Comparison of ENCODE assay signal across 8 cellular contexts in genomic region chr17:35373984-35374765, GRCh38. TPM values are rescaled to one million over a fixed set of nuclear protein-coding genes. Genes with fewer than 3 reads are reported as not detected.
DNase-seq lines count a peak whose midpoint lies in the region; ATAC-seq lines count a peak whose summit lies in the region.

No MANE protein-coding gene starts in this region.

- peaks cover 21% of the 10 kb centered on the region for H3K9me3 Mint-ChIP-seq in activated naive CD8-positive, alpha-beta T cell treated with anti-CD3 and anti-CD28 coated beads, Interleukin-2, amount 10 ng/mL, durations not matched to agents 7 days and 5 days

- peaks cover 14% of the 10 kb centered on the region for H3K27me3 Mint-ChIP-seq in activated naive CD8-positive, alpha-beta T cell treated with anti-CD3 and anti-CD28 coated beads, Interleukin-2, amount 10 ng/mL, durations not matched to agents 7 days and 5 days

- peak; percentile 37 for ATAC-seq in HG02852 (IDR thresholded peaks at IDR 0.05; ENCODE audit: unreplicated experiment)
- ATAC-seq in activated naive CD8-positive, alpha-beta T cell treated with anti-CD3 and anti-CD28 coated beads, Interleukin-2, amount 10 ng/mL, durations not matched to agents 7 days and 5 days (ENCODE audit: low read depth) = peak; percentile 55
- ATAC-seq in GM18520 (IDR thresholded peaks at IDR 0.05; ENCODE audit: unreplicated experiment) = no peak
- no peak for ATAC-seq in HG03045 (IDR thresholded peaks at IDR 0.05; ENCODE audit: unreplicated experiment)

- peak overlapping the region; percentile 95 for H3K27ac Mint-ChIP-seq in activated naive CD8-positive, alpha-beta T cell treated with anti-CD3 and anti-CD28 coated beads, Interleukin-2, amount 10 ng/mL, durations not matched to agents 7 days and 5 days

- POLR2A ChIA-PET in activated naive CD8-positive, alpha-beta T cell treated with anti-CD3 and anti-CD28 coated beads, Interleukin-2, amount 10 ng/mL, durations not matched to agents 7 days and 5 days (lab: Charles Lee) = interaction anchor here (0.6 to 3.1 kb wide), 11 partner anchors 37 to 543 kb away, joined by 3 to 17 read pairs (median 6); partner anchors contain the start of genes PEX12, SLFN12L, SLFN5 and TAF15

- peaks cover 28% of the 10 kb centered on the region for H3K36me3 Mint-ChIP-seq in activated naive CD8-positive, alpha-beta T cell treated with anti-CD3 and anti-CD28 coated beads, Interleukin-2, amount 10 ng/mL, durations not matched to agents 7 days and 5 days

- H3K4me1 Mint-ChIP-seq in activated naive CD8-positive, alpha-beta T cell treated with anti-CD3 and anti-CD28 coated beads, Interleukin-2, amount 10 ng/mL, durations not matched to agents 7 days and 5 days = peaks cover 35% of the 10 kb centered on the region

- peak overlapping the region; percentile 94 for H3K4me3 Mint-ChIP-seq in activated naive CD8-positive, alpha-beta T cell treated with anti-CD3 and anti-CD28 coated beads, Interleukin-2, amount 10 ng/mL, durations not matched to agents 7 days and 5 days

- DNase-seq in DMS79 (lab: John Stamatoyannopoulos, UW) (peak; percentile 56), RPMI7951 (ENCODE audit: low read depth) (peak; percentile 61), cardiac septum (ENCODE audit: low spot score) (peak; percentile 79), posterior cingulate gyrus (peak in 7 of 10 donors; percentile 2 to 85 (median 29))
- peak; percentile 68 for DNase-seq in activated naive CD8-positive, alpha-beta T cell treated with anti-CD3 and anti-CD28 coated beads, Interleukin-2, amount 10 ng/mL, durations not matched to agents 7 days and 5 days

- intact Hi-C loops in cardiac septum (cut with DNase I) = loop anchor here (1.0 to 10.0 kb wide), 7 partner anchors 27 to 1119 kb away; partner anchors contain the start of genes CCL2, SLFN12, SLFN12L and SLFN13
- intact Hi-C loops in posterior cingulate gyrus (cut with DNase I) = no loop called here

RNA-seq across cellular contexts. Expression of gene SLFN11, which starts 0.8 kb away (rescaled TPM):
- 32.7 and 41.2 TPM in 2 replicates for total RNA-seq in RPMI7951 (2014; rRNA removed; shearing (Covaris generic))
- 10 to 100 TPM; 44.1 to 47.5 TPM for total RNA-seq in activated naive CD8-positive, alpha-beta T cell treated with anti-CD3 and anti-CD28 coated beads, Interleukin-2, amount 10 ng/mL, durations not matched to agents 7 days and 5 days
- 23.0 TPM for total RNA-seq in cardiac septum

RNA-seq across cellular contexts. Expression of gene SLFN12, which starts 58.1 kb away (rescaled TPM):
- 11.0 and 13.9 TPM in 2 replicates for total RNA-seq in RPMI7951 (2014; rRNA removed; shearing (Covaris generic))
- 10 to 100 TPM; 19.8 to 21.9 TPM for total RNA-seq in activated naive CD8-positive, alpha-beta T cell treated with anti-CD3 and anti-CD28 coated beads, Interleukin-2, amount 10 ng/mL, durations not matched to agents 7 days and 5 days
- total RNA-seq in cardiac septum = 4.3 TPM

Comparison
In these comparisons a context has a peak if more than half of its experiments do, and no peak if none do; other contexts are left out.
1. DNase-seq: peak in every context shown above with its lines; median percentile 79 in cardiac septum; 68 in activated naive CD8-positive, alpha-beta T cell treated with anti-CD3 and anti-CD28 coated beads, Interleukin-2, amount 10 ng/mL, durations not matched to agents 7 days and 5 days; 61 in RPMI7951; 56 in DMS79; 29 in posterior cingulate gyrus.
2. ATAC-seq: peak in HG02852 (single experiment) and activated naive CD8-positive, alpha-beta T cell treated with anti-CD3 and anti-CD28 coated beads, Interleukin-2, amount 10 ng/mL, durations not matched to agents 7 days and 5 days (single experiment); none in GM18520 (single experiment) and HG03045 (single experiment).